ENCODE assay signal across 24 cellular contexts in genomic region chr7:37508063-37508462, GRCh38. TPM values are rescaled to one million over a fixed set of nuclear protein-coding genes. Genes with fewer than 3 reads are reported as not detected.
"Had no signal": no experiment of that assay in that cellular context is flagged by ENCODE, and none has a peak within 500 bp of the region (broad histone marks: within the 10 kb centered on the region; RNA-seq: fewer than 3 reads in every experiment).

No MANE protein-coding gene starts in this region.

- ATAC-seq: activated CD8-positive, alpha-beta memory T cell treated with anti-CD3 and anti-CD28 coated beads, Interleukin-2, amount 10 ng/mL, durations not matched to agents 7 days and 5 days; activated T-cell treated with anti-CD3 and anti-CD28 coated beads, Interleukin-2, amount 50 U/mL, for 4 hours; activated T-helper 17 cell treated with anti-CD3 and anti-CD28 coated beads, Interleukin-2, amount 50 U/mL, for 72 hours; T-helper 17 cell; WTC11 had no signal

- H3K9me3 ChIP-seq: Peyer's patch had no signal

- H3K4me3 ChIP-seq: Peyer's patch had no signal

- H3K27me3 ChIP-seq: brain microvascular endothelial cell, Peyer's patch had no signal

- H3K27ac ChIP-seq: brain microvascular endothelial cell, Peyer's patch, RWPE1 had no signal

- DNase-seq: activated CD4-positive, alpha-beta T cell treated with anti-CD3 and anti-CD28 coated beads, Interleukin-2, amount 10 ng/mL, durations not matched to agents 24 days and 14 days; activated CD4-positive, alpha-beta T cell treated with anti-CD3 and anti-CD28 coated beads, Interleukin-2, amount 50 U/mL, for 48 hours; activated CD4-positive, CD25-positive, alpha-beta regulatory T cell treated with anti-CD3 and anti-CD28 coated beads, Interleukin-2, amount 50 U/mL, for 72 hours; activated CD8-positive, alpha-beta memory T cell treated with anti-CD3 and anti-CD28 coated beads, Interleukin-2, amount 10 ng/mL, durations not matched to agents 7 days and 5 days; activated gamma-delta T cell; activated naive CD4-positive, alpha-beta T cell treated with anti-CD3 and anti-CD28 coated beads for 36 hours; activated T-cell treated with anti-CD3 and anti-CD28 coated beads, Interleukin-2, amount 50 U/mL, for 4 hours; brain microvascular endothelial cell; IMR-90; Kasumi-1; KBM-7; NCI-H1105 treated with DMSO at 0.1 percent for 48 hours; NCI-H1436 treated with DMSO at 0.1 percent for 48 hours; NCI-H187; NCI-H2081; NCI-H446; NCI-H524; Peyer's patch; SHP77; T-helper 17 cell; T-helper 9 cell had no signal

- H3K4me1 ChIP-seq: Peyer's patch had no signal

- H3K36me3 ChIP-seq: brain microvascular endothelial cell, Peyer's patch had no signal

RNA-seq across cellular contexts. Expression of gene ELMO1, which starts 59.4 kb away (rescaled TPM):
- total RNA-seq: IMR-90 had no signal
